ENCODE assay signal across 9 cellular contexts in genomic region chr18:48926420-48926857, GRCh38. TPM values are rescaled to one million over a fixed set of nuclear protein-coding genes. Genes with fewer than 3 reads are reported as not detected.
DNase-seq lines count a peak whose midpoint lies in the region; TF ChIP-seq lines count a peak whose summit lies in the region.
"Had no signal": no experiment of that assay in that cellular context is flagged by ENCODE, and none has a peak within 500 bp of the region (broad histone marks: within the 10 kb centered on the region; RNA-seq: fewer than 3 reads in every experiment).

No MANE protein-coding gene starts in this region.

- no peaks in the 10 kb centered on the region for H3K27me3 Mint-ChIP-seq in progenitor cell of endocrine pancreas

- peaks cover 10% of the 10 kb centered on the region for H3K36me3 Mint-ChIP-seq in progenitor cell of endocrine pancreas (ENCODE audit: insufficient read depth)

- H3K9me3 Mint-ChIP-seq in progenitor cell of endocrine pancreas (ENCODE audit: low read depth) = no peaks in the 10 kb centered on the region

- no peak for TF ChIP-seq CTCF in progenitor cell of endocrine pancreas (IDR thresholded peaks at IDR 0.05; ENCODE audit: unreplicated experiment)

- no peak overlapping the region for H3K4me3 Mint-ChIP-seq in progenitor cell of endocrine pancreas (ENCODE audit: low read depth)

- DNase-seq in NCI-H146 (lab: John Stamatoyannopoulos, UW) (peak; percentile 65), NCI-H146 treated with DMSO at 0.1 percent for 48 hours (lab: John Stamatoyannopoulos, UW; ENCODE audit: unreplicated experiment) (no peak), NCI-H2196 (lab: John Stamatoyannopoulos, UW; ENCODE audit: unreplicated experiment) (peak; percentile 52), cortex of kidney (lab: John Stamatoyannopoulos, UW) (peak; percentile 11), progenitor cell of endocrine pancreas (ENCODE audit: low spot score, unreplicated experiment) (no peak), ureter (ENCODE audit: low spot score) (no peak), NCI-H2081 treated with DMSO at 0.1 percent for 48 hours (lab: John Stamatoyannopoulos, UW) (no peak)
- no peak for DNase-seq in stimulated activated naive CD4-positive, alpha-beta T cell treated with Interleukin-2 at 50 U/mL for 16 hours (lab: John Stamatoyannopoulos, UW)
- DNase-seq: MV-4-11 had no signal

- H3K27ac Mint-ChIP-seq in progenitor cell of endocrine pancreas = peak overlapping the region; percentile 88

- H3K4me1 Mint-ChIP-seq in progenitor cell of endocrine pancreas (ENCODE audit: low read depth) = peaks cover 76% of the 10 kb centered on the region

RNA-seq across cellular contexts. Expression of gene SMAD7, which starts 24.3 kb away (rescaled TPM):
- total RNA-seq in progenitor cell of endocrine pancreas (24.3 and 27.8 TPM in 2 replicates), ureter (23.2 TPM)

Comparison
In these comparisons a context has a peak if more than half of its experiments do, and no peak if none do; other contexts are left out.
1. DNase-seq: peak in NCI-H146 (single experiment), NCI-H2196 (single experiment) and cortex of kidney (single experiment); none in NCI-H146 treated with DMSO at 0.1 percent for 48 hours (single experiment), progenitor cell of endocrine pancreas (single experiment), ureter (single experiment), NCI-H2081 treated with DMSO at 0.1 percent for 48 hours (single experiment) and stimulated activated naive CD4-positive, alpha-beta T cell treated with Interleukin-2 at 50 U/mL for 16 hours (single experiment).